In genomic region chr10:5968037-5968680, GRCh38 we compare ENCODE assay signal across 26 cellular contexts. TPM values are rescaled to one million over a fixed set of nuclear protein-coding genes. Genes with fewer than 3 reads are reported as not detected.
A peak's percentile ranks its signal among the peaks of the same experiment; 100 is the strongest.
DNase-seq lines count a peak whose midpoint lies in the region; ATAC-seq, FAIRE-seq and TF ChIP-seq lines count a peak whose summit lies in the region.
"Had no signal": no experiment of that assay in that cellular context is flagged by ENCODE, and none has a peak within 500 bp of the region (broad histone marks: within the 10 kb centered on the region; RNA-seq: fewer than 3 reads in every experiment).

No MANE protein-coding gene starts in this region.

- no peaks in the 10 kb centered on the region for H3K36me3 ChIP-seq in right atrium auricular region
- H3K36me3 ChIP-seq in K562 (ENCODE audit: control insufficient read depth, insufficient read depth, low read length) = peaks cover 5% of the 10 kb centered on the region; the same call in 2 of the 3 replicates
- H3K36me3 ChIP-seq in neural progenitor cell = no peaks in the 10 kb centered on the region
- peaks cover 0 to 6% of the 10 kb centered on the region in 2 donors for H3K36me3 ChIP-seq in vagina
- H3K36me3 ChIP-seq: transverse colon had no signal

- TF ChIP-seq EP300 in K562 (IDR thresholded peaks at IDR 0.05; ENCODE audit: low read length) = no peak

- DNase-seq in right atrium auricular region (ENCODE audit: low spot score) (peak; percentile 55), right cardiac atrium (no peak), K562 (ENCODE audit: extremely low read depth in 1 of 4, low spot score in 3 of 4) (no peak), neural progenitor cell (ENCODE audit: low spot score) (no peak), vagina (ENCODE audit: extremely low spot score in 2 of 2) (peak; percentile 49 to 54), OCI-M1 (lab: John Stamatoyannopoulos, UW) (no peak)
- DNase-seq: activated CD4-positive, alpha-beta T cell treated with anti-CD3 and anti-CD28 coated beads, Interleukin-2, amount 50 U/mL, for 48 hours; activated CD4-positive, CD25-positive, alpha-beta regulatory T cell; activated naive CD4-positive, alpha-beta T cell treated with Interleukin-2 at 50 U/mL for 16 hours; amniotic stem cell; CD8-positive, alpha-beta memory T cell; cortex of kidney; DMS79 treated with DMSO at 0.1 percent for 48 hours; H7; hypothalamus; natural killer cell; NCI-H187; NCI-H226; stimulated activated CD4-positive, alpha-beta T cell treated with anti-CD3 and anti-CD28 coated beads, Interleukin-15, amount 100 ng/mL, for 24 hours; stimulated activated naive CD8-positive, alpha-beta T cell treated with anti-CD3 and anti-CD28 coated beads, Interleukin-15, amount 100 ng/mL, for 72 hours; T1000; transverse colon had no signal

- H3K4me2 ChIP-seq in K562 (ENCODE audit: insufficient read depth, low read length) (no peak overlapping the region), neural progenitor cell (no peak overlapping the region)

- intact Hi-C loops in right cardiac atrium (cut with DNase I) = no loop called here
- intact Hi-C loops in K562 (cut with micrococcal nuclease) = no loop called here
- intact Hi-C loops in vagina (cut with DNase I) = no loop called here

- no peak overlapping the region for H3K4me3 ChIP-seq in right atrium auricular region
- no peak overlapping the region for H3K4me3 ChIP-seq in right cardiac atrium (ENCODE audit: low read length)
- H3K4me3 ChIP-seq in K562 = no peak overlapping the region
- no peak overlapping the region for H3K4me3 ChIP-seq in neural progenitor cell
- H3K4me3 ChIP-seq in vagina = no peak overlapping the region
- H3K4me3 ChIP-seq: gastroesophageal sphincter, pancreas, transverse colon had no signal

- H3K36me3 Mint-ChIP-seq in neural progenitor cell = no peaks in the 10 kb centered on the region
- H3K36me3 Mint-ChIP-seq: natural killer cell had no signal

- peaks cover 6% of the 10 kb centered on the region for H3K4me1 Mint-ChIP-seq in neural progenitor cell

- H3K9me3 ChIP-seq in right atrium auricular region (no peaks in the 10 kb centered on the region), right cardiac atrium (ENCODE audit: control insufficient read depth, low read length) (no peaks in the 10 kb centered on the region), K562 (replicated peaks; ENCODE audit: control insufficient read depth, insufficient read depth, low read depth, low read length) (no peaks in the 10 kb centered on the region), neural progenitor cell (ENCODE audit: low read depth) (no peaks in the 10 kb centered on the region), vagina (no peaks in the 10 kb centered on the region)
- H3K9me3 ChIP-seq: gastroesophageal sphincter, pancreas, transverse colon had no signal

- H3K27ac ChIP-seq in right atrium auricular region = no peak overlapping the region
- no peak overlapping the region for H3K27ac ChIP-seq in right cardiac atrium (ENCODE audit: low read length)
- no peak overlapping the region for H3K27ac ChIP-seq in K562 (ENCODE audit: extremely low read depth, low read depth, low read length)
- no peak overlapping the region for H3K27ac ChIP-seq in neural progenitor cell
- no peak overlapping the region for H3K27ac ChIP-seq in vagina
- H3K27ac ChIP-seq: gastroesophageal sphincter, transverse colon had no signal

- POLR2A ChIA-PET in K562 (lab: Yijun Ruan, JAX) = interaction anchor here (1.2 kb wide), 2 partner anchors 8 to 24 kb away, joined by 3 read pairs; no protein-coding TSS in a partner anchor

- in situ Hi-C loops in K562 (cut with MboI) = no loop called here

- no peak overlapping the region for H3K27ac Mint-ChIP-seq in neural progenitor cell
- H3K27ac Mint-ChIP-seq: natural killer cell; stimulated activated naive CD8-positive, alpha-beta T cell treated with anti-CD3 and anti-CD28 coated beads, Interleukin-15, amount 100 ng/mL, for 72 hours had no signal

- peaks cover 11% of the 10 kb centered on the region for H3K27me3 Mint-ChIP-seq in neural progenitor cell (ENCODE audit: insufficient read depth, low read depth)
- H3K27me3 Mint-ChIP-seq: CD8-positive, alpha-beta memory T cell; stimulated activated naive CD8-positive, alpha-beta T cell treated with anti-CD3 and anti-CD28 coated beads, Interleukin-15, amount 100 ng/mL, for 72 hours had no signal

- H3K4me3 Mint-ChIP-seq in neural progenitor cell = no peak overlapping the region
- H3K4me3 Mint-ChIP-seq: CD8-positive, alpha-beta memory T cell; natural killer cell; stimulated activated naive CD8-positive, alpha-beta T cell treated with anti-CD3 and anti-CD28 coated beads, Interleukin-15, amount 100 ng/mL, for 72 hours had no signal

- no peaks in the 10 kb centered on the region; the same call in 1 of the 2 replicates for H4K20me1 ChIP-seq in K562 (replicated peaks; ENCODE audit: control insufficient read depth, insufficient read depth, low read length)
- no peaks in the 10 kb centered on the region for H4K20me1 ChIP-seq in neural progenitor cell (ENCODE audit: low read depth)

- no peak for TF ChIP-seq RAD21 in K562 (CRISPR knock-in tag; conservative IDR thresholded peaks at IDR 0.05 in 1 of 2, IDR thresholded peaks at IDR 0.05 in 1 of 2)

- no peak for FAIRE-seq in K562 (lab: Jason Lieb, UNC)
- FAIRE-seq: pancreas had no signal

- no peak for ATAC-seq in right cardiac atrium
- ATAC-seq in K562 = no peak; the same call in 2 of the 3 replicates
- ATAC-seq in GM21576 (IDR thresholded peaks at IDR 0.05; ENCODE audit: unreplicated experiment) = no peak
- ATAC-seq in GM21717 (IDR thresholded peaks at IDR 0.05; ENCODE audit: unreplicated experiment) = no peak
- ATAC-seq: gastroesophageal sphincter; natural killer cell; stimulated activated naive CD8-positive, alpha-beta T cell treated with anti-CD3 and anti-CD28 coated beads, Interleukin-15, amount 100 ng/mL, for 72 hours had no signal

- TF ChIP-seq POLR2A in K562 (conservative IDR thresholded peaks at IDR 0.05) = no peak
- no peak for TF ChIP-seq POLR2A in vagina (IDR thresholded peaks at IDR 0.05)

- 91% methylated on average over 5 of the region's 5 CpGs for WGBS in right cardiac atrium
- 72% methylated on average over 5 of the region's 5 CpGs for WGBS in K562 (ENCODE audit: insufficient coverage, low coverage, missing lambda C conversion rate)

- H3K9ac ChIP-seq in K562 (ENCODE audit: insufficient read depth in 1 of 2, low read depth in 2 of 2, low read length in 2 of 2) = no peak overlapping the region
- no peak overlapping the region for H3K9ac ChIP-seq in neural progenitor cell

- H3K9me1 ChIP-seq in K562 (ENCODE audit: control insufficient read depth, insufficient read depth, low read length) = no peaks in the 10 kb centered on the region

- H3K9me3 Mint-ChIP-seq in neural progenitor cell = peaks cover 2% of the 10 kb centered on the region
- H3K9me3 Mint-ChIP-seq: CD8-positive, alpha-beta memory T cell; natural killer cell; stimulated activated naive CD8-positive, alpha-beta T cell treated with anti-CD3 and anti-CD28 coated beads, Interleukin-15, amount 100 ng/mL, for 72 hours had no signal

- no peaks in the 10 kb centered on the region for H3F3A ChIP-seq in neural progenitor cell (ENCODE audit: low read depth)

- H3K79me2 ChIP-seq in K562 (ENCODE audit: control insufficient read depth, insufficient read depth, low read length) (peaks cover 36% of the 10 kb centered on the region), neural progenitor cell (ENCODE audit: low read depth) (no peaks in the 10 kb centered on the region)

- CTCF ChIA-PET in K562 (lab: Yijun Ruan, JAX; ENCODE audit: low intra/inter-chr PET ratio) = no interaction called here

- no peak overlapping the region for H2AFZ ChIP-seq in K562 (ENCODE audit: low read depth, low read length)
- H2AFZ ChIP-seq in neural progenitor cell (replicated peaks) = peak overlapping the region; percentile 42

- no peaks in the 10 kb centered on the region for H3K27me3 ChIP-seq in right atrium auricular region
- H3K27me3 ChIP-seq in right cardiac atrium (ENCODE audit: control insufficient read depth, insufficient read depth) = no peaks in the 10 kb centered on the region
- H3K27me3 ChIP-seq in K562 (ENCODE audit: control insufficient read depth in 2 of 2, insufficient read depth in 2 of 2, low read length in 2 of 2) = no peaks in the 10 kb centered on the region
- H3K27me3 ChIP-seq in neural progenitor cell = peaks cover 13% of the 10 kb centered on the region
- no peaks in the 10 kb centered on the region for H3K27me3 ChIP-seq in vagina
- H3K27me3 ChIP-seq: gastroesophageal sphincter, pancreas, transverse colon had no signal

- TF ChIP-seq CTCF in right atrium auricular region (IDR thresholded peaks at IDR 0.05) (no peak), K562 (IDR thresholded peaks at IDR 0.05 in 2 of 3, conservative IDR thresholded peaks at IDR 0.05 in 1 of 3; ENCODE audit: insufficient read depth in 2 of 3, low read depth in 1 of 3, low read length in 3 of 3) (no peak), neural progenitor cell (IDR thresholded peaks at IDR 0.05) (no peak), vagina (IDR thresholded peaks at IDR 0.05) (no peak)

- BruUV-seq in K562 (replicated peaks; lab: Mats Ljungman, UMichigan) = no TSS peak

- peaks cover 0 to 19% of the 10 kb centered on the region in 2 donors for H3K4me1 ChIP-seq in right atrium auricular region
- H3K4me1 ChIP-seq in right cardiac atrium (ENCODE audit: control insufficient read depth, insufficient read depth, low read length) = peaks cover 6% of the 10 kb centered on the region
- peaks cover 16 to 27% of the 10 kb centered on the region in 2 experiments for H3K4me1 ChIP-seq in K562 (replicated peaks in 1 of 2; ENCODE audit: control insufficient read depth in 2 of 2, insufficient read depth in 2 of 2, low read length in 2 of 2)
- H3K4me1 ChIP-seq in neural progenitor cell = no peaks in the 10 kb centered on the region
- H3K4me1 ChIP-seq in vagina = peaks cover 27% of the 10 kb centered on the region
- H3K4me1 ChIP-seq: gastroesophageal sphincter had no signal

RNA-seq across cellular contexts. Expression of gene IL15RA, which starts 9.2 kb away (rescaled TPM):
- total RNA-seq in right atrium auricular region (10 to 100 TPM in 1 of 2 donors, 1 to 10 TPM in 1; 9.6 to 30.5 TPM), right cardiac atrium (10 to 100 TPM; 11.8 to 19.7 (median 15.8) TPM), K562 (2014; rRNA removed) (9.8 and 10.1 TPM in 2 replicates), K562 (2014; rRNA removed; fragmentation: Illumina TruSeq; extraction: Trizol) (4.0 and 4.5 TPM in 2 replicates), K562 (2015; rRNA removed; fragmentation: Illumina TruSeq; extraction: Trizol) (4.7 and 5.2 TPM in 2 replicates), K562 (2021) (9.4 and 11.7 TPM in 2 replicates), neural progenitor cell (ENCODE audit: low replicate concordance) (not detected in 2 replicates), vagina (41.0 TPM)
- polyA plus RNA-seq in right cardiac atrium (13.9 TPM), K562 (2011; rRNA removed) (8.0 and 18.3 TPM in 2 replicates), K562 (2014; fragmentation: Illumina TruSeq; extraction: Trizol) (10.6 and 11.2 TPM in 2 replicates), K562 (2014; fragmentation: Nextera tagmentation; extraction: Ambion mirVana) (1 to 10 TPM; 1.2 to 2.0 TPM), K562 (2014; rRNA removed) (8.7 and 9.9 TPM in 2 replicates)
- total RNA-seq in K562 (2011; cell fraction: chromatin; rRNA removed; ENCODE audit: low replicate concordance) = 12.8 and 14.2 TPM in 2 replicates
- 16.7 and 17.9 TPM in 2 replicates for total RNA-seq in K562 (2011; cell fraction: nucleolus; rRNA removed)
- total RNA-seq in K562 (2011; cell fraction: nucleoplasm; rRNA removed) = 13.9 and 18.0 TPM in 2 replicates
- polyA plus RNA-seq in K562 (2011; cell fraction: cytosol; rRNA removed) = 20.1 and 26.7 TPM in 2 replicates
- 12.0 and 12.3 TPM in 2 replicates for polyA plus RNA-seq in K562 (2011; cell fraction: nucleus; rRNA removed)
- 5.6 and 11.1 TPM in 2 replicates for polyA plus RNA-seq in K562 (2012)
- 4.5 and 4.7 TPM in 2 replicates for polyA minus RNA-seq in K562 (2011; rRNA and poly(A)+ RNA removed)
- 10.1 and 10.2 TPM in 2 replicates for polyA minus RNA-seq in K562 (2011; cell fraction: cytosol; rRNA and poly(A)+ RNA removed)
- polyA minus RNA-seq in K562 (2011; cell fraction: nucleus; rRNA and poly(A)+ RNA removed) = 2.9 and 3.1 TPM in 2 replicates

Comparison
In these comparisons a context has a peak if more than half of its experiments do, and no peak if none do; other contexts are left out.
1. DNase-seq: peak in right atrium auricular region (single experiment) and vagina (2 of 2); none in right cardiac atrium (0 of 3), K562 (0 of 4), neural progenitor cell (single experiment) and OCI-M1 (single experiment).